In the genomic region with DNA sequence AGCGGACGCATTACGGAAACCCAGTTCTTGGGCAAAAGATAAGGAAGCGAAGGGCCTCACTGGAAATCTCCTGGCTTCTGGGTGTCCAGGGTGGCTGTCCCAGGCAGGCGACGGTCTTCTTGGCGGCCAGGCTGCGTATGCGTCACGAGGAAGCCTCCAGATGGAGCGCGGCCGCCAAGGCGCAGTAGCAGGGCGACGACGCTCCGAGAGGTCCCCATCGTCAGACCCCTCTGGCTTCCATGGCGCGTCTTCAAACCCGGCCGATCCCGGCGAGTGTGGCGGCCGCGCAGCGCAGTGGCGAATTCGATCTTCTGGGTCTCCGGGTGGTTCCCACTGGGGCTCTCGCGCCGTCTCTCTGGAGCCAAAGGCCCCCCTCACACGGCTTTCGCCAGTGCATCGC, we compare ENCODE assay signal across 17 cellular contexts. TPM values are rescaled to one million over a fixed set of nuclear protein-coding genes. Genes with fewer than 3 reads are reported as not detected.
DNase-seq lines count a peak whose midpoint lies in the region; ATAC-seq, FAIRE-seq and TF ChIP-seq lines count a peak whose summit lies in the region.
"Had no signal": no experiment of that assay in that cellular context is flagged by ENCODE, and none has a peak within 500 bp of the region (broad histone marks: within the 10 kb centered on the region; RNA-seq: fewer than 3 reads in every experiment).

No MANE protein-coding gene starts in this region.

- H3K9me3 ChIP-seq in A673 (ENCODE audit: low read depth, low read length, poor library complexity, severe bottlenecking), result no peaks in the 10 kb centered on the region
- no peaks in the 10 kb centered on the region for H3K9me3 ChIP-seq in CD4-positive, alpha-beta memory T cell (ENCODE audit: control insufficient read depth in 1 of 2, low read length in 2 of 2)
- H3K9me3 ChIP-seq in K562 (replicated peaks; ENCODE audit: control insufficient read depth, insufficient read depth, low read depth, low read length), result no peaks in the 10 kb centered on the region
- H3K9me3 ChIP-seq in mesenchymal stem cell (ENCODE audit: control insufficient read depth, low read length), result no peaks in the 10 kb centered on the region
- H3K9me3 ChIP-seq in BE2C, result no peaks in the 10 kb centered on the region

- no peak overlapping the region for H3K23ac ChIP-seq in mesenchymal stem cell (ENCODE audit: low read length in 2 of 2)

- no peaks in the 10 kb centered on the region for H3K9me1 ChIP-seq in K562 (ENCODE audit: control insufficient read depth, insufficient read depth, low read length)

- no peak for FAIRE-seq in K562 (lab: Jason Lieb, UNC)
- FAIRE-seq: GM12878 had no signal

- peak overlapping the region; percentile 25 for H3K4me3 ChIP-seq in A673 (ENCODE audit: low read depth, low read length, poor library complexity, severe bottlenecking)
- no peak overlapping the region for H3K4me3 ChIP-seq in CD4-positive, alpha-beta memory T cell (ENCODE audit: low read length in 2 of 2)
- H3K4me3 ChIP-seq in K562, result no peak overlapping the region
- H3K4me3 ChIP-seq in mesenchymal stem cell (ENCODE audit: insufficient read depth in 1 of 2, low read depth in 1 of 2, low read length in 2 of 2), result peak overlapping the region in 1 of 2 experiments; percentile 67
- no peak overlapping the region for H3K4me3 ChIP-seq in BE2C (ENCODE audit: low read depth, low read length)
- H3K4me3 ChIP-seq: GM12878, hepatocyte, skin epidermis had no signal

- H2AFZ ChIP-seq in K562 (ENCODE audit: low read depth, low read length), result no peak overlapping the region
- no peak overlapping the region for H2AFZ ChIP-seq in mesenchymal stem cell (ENCODE audit: low read depth, low read length)
- H2AFZ ChIP-seq: hepatocyte had no signal

- ATAC-seq in K562 (no peak), GM18498 (IDR thresholded peaks at IDR 0.05; ENCODE audit: unreplicated experiment) (no peak), HG03565 (IDR thresholded peaks at IDR 0.05; ENCODE audit: unreplicated experiment) (no peak), omental fat pad (ENCODE audit: low FRiP score) (no peak)
- ATAC-seq: activated naive CD4-positive, alpha-beta T cell treated with anti-CD3 and anti-CD28 coated beads, Interleukin-2, amount 50 U/mL, for 72 hours; GM12878 had no signal

- H2BK120ac ChIP-seq in mesenchymal stem cell (ENCODE audit: low read depth, low read length), result no peak overlapping the region

- TF ChIP-seq EP300 in K562 (IDR thresholded peaks at IDR 0.05; ENCODE audit: low read length), result no peak

- intact Hi-C loops in A673 (cut with micrococcal nuclease; ENCODE audit: unreplicated experiment), result loop anchor here (10.0 kb wide), 2 partner anchors 236 to 374 kb away; a partner anchor contains a TSS
- intact Hi-C loops in CD4-positive, alpha-beta memory T cell (cut with micrococcal nuclease), result loop anchor here (5.0 kb wide), 1 partner anchor 481 kb away; a partner anchor contains a TSS
- intact Hi-C loops in K562 (cut with micrococcal nuclease), result no loop called here

- CTCF ChIA-PET in A673 (lab: Charles Lee), result no interaction called here
- CTCF ChIA-PET in CD4-positive, alpha-beta memory T cell (lab: Charles Lee; ENCODE audit: partially characterized antibody), result interaction anchor here (1.0 to 3.2 kb wide), 5 partner anchors 8 to 175 kb away, joined by 3 to 14 read pairs (median 5); no protein-coding TSS in a partner anchor
- CTCF ChIA-PET in K562 (lab: Yijun Ruan, JAX; ENCODE audit: low intra/inter-chr PET ratio), result interaction anchor here (0.6 to 3.7 kb wide), 2 partner anchors 61 to 259 kb away, joined by 3 to 72 read pairs; no protein-coding TSS in a partner anchor

- no peak for TF ChIP-seq RAD21 in K562 (CRISPR knock-in tag; conservative IDR thresholded peaks at IDR 0.05 in 1 of 2, IDR thresholded peaks at IDR 0.05 in 1 of 2)

- no peaks in the 10 kb centered on the region for H3K79me1 ChIP-seq in mesenchymal stem cell (replicated peaks; ENCODE audit: low read length, poor library complexity, severe bottlenecking)

- H3K18ac ChIP-seq in mesenchymal stem cell (ENCODE audit: low read depth in 1 of 2, low read length in 2 of 2), result no peak overlapping the region

- H3K4me2 ChIP-seq in K562 (ENCODE audit: insufficient read depth, low read length), result no peak overlapping the region
- H3K4me2 ChIP-seq in mesenchymal stem cell (ENCODE audit: low read length, poor library complexity, severe bottlenecking), result no peak overlapping the region
- H3K4me2 ChIP-seq: hepatocyte had no signal

- no peak overlapping the region for H3K4ac ChIP-seq in mesenchymal stem cell (ENCODE audit: low read depth in 1 of 2, low read length in 2 of 2)

- no peaks in the 10 kb centered on the region for H3K9me3 Mint-ChIP-seq in CD4-positive, alpha-beta memory T cell
- H3K9me3 Mint-ChIP-seq: activated naive CD4-positive, alpha-beta T cell treated with anti-CD3 and anti-CD28 coated beads, Interleukin-2, amount 50 U/mL, for 72 hours; H9; IgD-negative memory B cell had no signal

- DNase-seq in A673 (ENCODE audit: low spot score) (no peak), K562 (ENCODE audit: extremely low read depth in 1 of 4, low spot score in 3 of 4) (no peak), mesenchymal stem cell (no peak), omental fat pad (ENCODE audit: low spot score) (no peak), BE2C (no peak)
- no peak for DNase-seq in CD4-positive, alpha-beta memory T cell
- DNase-seq: activated CD4-positive, CD25-positive, alpha-beta regulatory T cell; Calu3; H9; NCI-H146 had no signal

- no peak overlapping the region for H2BK5ac ChIP-seq in mesenchymal stem cell (ENCODE audit: low read depth, low read length, poor library complexity, severe bottlenecking)

- in situ Hi-C loops in K562 (cut with MboI), result loop anchor here (5.0 kb wide), 2 partner anchors 61 to 176 kb away; no protein-coding TSS in a partner anchor

- TF ChIP-seq CTCF in A673 (conservative IDR thresholded peaks at IDR 0.05; ENCODE audit: low read depth, low read length), result no peak
- no peak for TF ChIP-seq CTCF in K562 (IDR thresholded peaks at IDR 0.05 in 2 of 3, conservative IDR thresholded peaks at IDR 0.05 in 1 of 3; ENCODE audit: insufficient read depth in 2 of 3, low read depth in 1 of 3, low read length in 3 of 3)
- no peak for TF ChIP-seq CTCF in omental fat pad (IDR thresholded peaks at IDR 0.05)
- no peak for TF ChIP-seq CTCF in BE2C (IDR thresholded peaks at IDR 0.05; ENCODE audit: low read depth, low read length)

- peak overlapping the region; percentile 29 to 82 (median 61) for H3K4me3 Mint-ChIP-seq in CD4-positive, alpha-beta memory T cell
- H3K4me3 Mint-ChIP-seq: H9 had no signal

- WGBS in K562 (ENCODE audit: insufficient coverage, low coverage, missing lambda C conversion rate), result 76% methylated on average over 29 of the region's 38 CpGs
- WGBS in mesenchymal stem cell, result 95% methylated on average over 38 of the region's 38 CpGs

- H3K79me2 ChIP-seq in K562 (ENCODE audit: control insufficient read depth, insufficient read depth, low read length), result no peaks in the 10 kb centered on the region
- H3K79me2 ChIP-seq: hepatocyte had no signal

- no peaks in the 10 kb centered on the region for H3K27me3 ChIP-seq in A673 (replicated peaks; ENCODE audit: insufficient read depth, low read depth, low read length, poor library complexity)
- no peaks in the 10 kb centered on the region for H3K27me3 ChIP-seq in CD4-positive, alpha-beta memory T cell (ENCODE audit: insufficient read depth, low read length)
- H3K27me3 ChIP-seq in K562 (ENCODE audit: control insufficient read depth in 2 of 2, insufficient read depth in 2 of 2, low read length in 2 of 2), result no peaks in the 10 kb centered on the region
- no peaks in the 10 kb centered on the region for H3K27me3 ChIP-seq in mesenchymal stem cell (ENCODE audit: control insufficient read depth in 1 of 2, insufficient read depth in 1 of 2, low read length in 2 of 2)
- H3K27me3 ChIP-seq in BE2C, result no peaks in the 10 kb centered on the region
- H3K27me3 ChIP-seq: hepatocyte had no signal

- no peak overlapping the region for H4K91ac ChIP-seq in mesenchymal stem cell (ENCODE audit: low read length)

- POLR2A ChIA-PET in A673 (lab: Charles Lee; ENCODE audit: low non-redundant PET), result no interaction called here
- POLR2A ChIA-PET in CD4-positive, alpha-beta memory T cell (lab: Charles Lee; ENCODE audit: partially characterized antibody), result no interaction called here
- POLR2A ChIA-PET in K562 (lab: Yijun Ruan, JAX), result no interaction called here

- no peak overlapping the region for H2BK15ac ChIP-seq in mesenchymal stem cell (ENCODE audit: low read depth, poor library complexity, severe bottlenecking)

- H2AK5ac ChIP-seq in mesenchymal stem cell (ENCODE audit: low read length, severe bottlenecking), result no peak overlapping the region

- no peak overlapping the region for H3K27ac ChIP-seq in A673 (ENCODE audit: low read depth, low read length, poor library complexity, severe bottlenecking)
- H3K27ac ChIP-seq in CD4-positive, alpha-beta memory T cell (ENCODE audit: low read depth, low read length), result no peak overlapping the region
- H3K27ac ChIP-seq in K562 (ENCODE audit: extremely low read depth, low read depth, low read length), result no peak overlapping the region
- H3K27ac ChIP-seq in mesenchymal stem cell (ENCODE audit: low read length, poor library complexity, severe bottlenecking), result no peak overlapping the region
- H3K27ac ChIP-seq: hepatocyte, skin epidermis had no signal

- H3K14ac ChIP-seq in mesenchymal stem cell (ENCODE audit: low read length in 2 of 2), result no peak overlapping the region

- no peak overlapping the region for H3K9ac ChIP-seq in K562 (ENCODE audit: insufficient read depth in 1 of 2, low read depth in 2 of 2, low read length in 2 of 2)
- peak overlapping the region; percentile 33 for H3K9ac ChIP-seq in mesenchymal stem cell (ENCODE audit: low read length)

- no peaks in the 10 kb centered on the region for H4K20me1 ChIP-seq in K562 (replicated peaks; ENCODE audit: control insufficient read depth, insufficient read depth, low read length)

- no peak overlapping the region for H4K8ac ChIP-seq in mesenchymal stem cell (ENCODE audit: low read length)

- H3K27me3 Mint-ChIP-seq in CD4-positive, alpha-beta memory T cell, result peaks cover 3 to 4% of the 10 kb centered on the region in 2 donors

- peaks cover 20 to 42% (median 32%) of the 10 kb centered on the region in 4 donors for H3K4me1 Mint-ChIP-seq in CD4-positive, alpha-beta memory T cell

- no peaks in the 10 kb centered on the region for H3K36me3 Mint-ChIP-seq in CD4-positive, alpha-beta memory T cell
- H3K36me3 Mint-ChIP-seq: activated naive CD4-positive, alpha-beta T cell treated with anti-CD3 and anti-CD28 coated beads, Interleukin-2, amount 50 U/mL, for 72 hours; IgD-negative memory B cell had no signal

- H2BK12ac ChIP-seq in mesenchymal stem cell (ENCODE audit: low read length in 2 of 2), result no peak overlapping the region

- no TSS peak for BruUV-seq in A673 (replicated peaks; lab: Mats Ljungman, UMichigan)
- no TSS peak for BruUV-seq in K562 (replicated peaks; lab: Mats Ljungman, UMichigan)

- TF ChIP-seq POLR2A in K562 (conservative IDR thresholded peaks at IDR 0.05), result no peak

- H3K4me1 ChIP-seq in A673 (ENCODE audit: insufficient read depth, low read length, poor library complexity, severe bottlenecking) (no peaks in the 10 kb centered on the region), K562 (replicated peaks in 1 of 2; ENCODE audit: control insufficient read depth in 2 of 2, insufficient read depth in 2 of 2, low read length in 2 of 2) (peaks cover 0 to 4% of the 10 kb centered on the region in 2 experiments; a peak in 1 of 5 replicates), mesenchymal stem cell (ENCODE audit: control insufficient read depth, insufficient read depth, low read depth, low read length) (no peaks in the 10 kb centered on the region), BE2C (no peaks in the 10 kb centered on the region)
- peaks cover 29% of the 10 kb centered on the region for H3K4me1 ChIP-seq in CD4-positive, alpha-beta memory T cell (ENCODE audit: insufficient read depth, low read length)

- no peaks in the 10 kb centered on the region for H3K36me3 ChIP-seq in A673 (ENCODE audit: insufficient read depth, low read length, poor library complexity, severe bottlenecking)
- H3K36me3 ChIP-seq in CD4-positive, alpha-beta memory T cell (ENCODE audit: insufficient read depth, low read length), result no peaks in the 10 kb centered on the region
- no peaks in the 10 kb centered on the region for H3K36me3 ChIP-seq in K562 (ENCODE audit: control insufficient read depth, insufficient read depth, low read length)
- no peaks in the 10 kb centered on the region for H3K36me3 ChIP-seq in mesenchymal stem cell (ENCODE audit: control insufficient read depth in 1 of 2, insufficient read depth in 2 of 2, low read depth in 1 of 2, low read length in 2 of 2)
- H3K36me3 ChIP-seq in BE2C, result no peaks in the 10 kb centered on the region

- peak overlapping the region in 2 of 7 donors; percentile 50 to 64 for H3K27ac Mint-ChIP-seq in CD4-positive, alpha-beta memory T cell
- H3K27ac Mint-ChIP-seq: activated naive CD4-positive, alpha-beta T cell treated with anti-CD3 and anti-CD28 coated beads, Interleukin-2, amount 50 U/mL, for 72 hours; H9 had no signal

RNA-seq across cellular contexts. Expression of a gene that starts 13.8 kb away (rescaled TPM):
- total RNA-seq in A673 (2021) (not detected in 2 replicates), K562 (2014; rRNA removed) (not detected in 2 replicates), K562 (2014; rRNA removed; fragmentation: Illumina TruSeq; extraction: Trizol) (not detected in 2 replicates), K562 (2015; rRNA removed; fragmentation: Illumina TruSeq; extraction: Trizol) (not detected in 2 replicates), K562 (2021) (not detected in 2 replicates), omental fat pad (not detected)
- not detected for total RNA-seq in CD4-positive, alpha-beta memory T cell
- not detected for polyA plus RNA-seq in CD4-positive, alpha-beta memory T cell
- not detected in 2 replicates for total RNA-seq in K562 (2011; cell fraction: chromatin; rRNA removed; ENCODE audit: low replicate concordance)
- total RNA-seq in K562 (2011; cell fraction: nucleolus; rRNA removed), result not detected in 2 replicates
- not detected in 2 replicates for total RNA-seq in K562 (2011; cell fraction: nucleoplasm; rRNA removed)
- polyA plus RNA-seq in K562 (2011; rRNA removed) (not detected in 2 replicates), K562 (2014; fragmentation: Illumina TruSeq; extraction: Trizol) (not detected in 2 replicates), K562 (2014; fragmentation: Nextera tagmentation; extraction: Ambion mirVana) (not detected), K562 (2014; rRNA removed) (not detected in 2 replicates)
- polyA plus RNA-seq in K562 (2011; cell fraction: cytosol; rRNA removed), result not detected in 2 replicates
- not detected in 2 replicates for polyA plus RNA-seq in K562 (2011; cell fraction: nucleus; rRNA removed)
- not detected in 2 replicates for polyA plus RNA-seq in K562 (2012)
- not detected in 2 replicates for polyA minus RNA-seq in K562 (2011; rRNA and poly(A)+ RNA removed)
- polyA minus RNA-seq in K562 (2011; cell fraction: cytosol; rRNA and poly(A)+ RNA removed), result not detected in 2 replicates
- not detected in 2 replicates for polyA minus RNA-seq in K562 (2011; cell fraction: nucleus; rRNA and poly(A)+ RNA removed)
- not detected for polyA plus RNA-seq in mesenchymal stem cell (2013, experiment 1 of 2)
- not detected for polyA plus RNA-seq in mesenchymal stem cell (2013, experiment 2 of 2)
- not detected for polyA plus RNA-seq in BE2C (2012; ENCODE audit: insufficient read depth, insufficient read length, low read depth)
- total RNA-seq: activated naive CD4-positive, alpha-beta T cell treated with anti-CD3 and anti-CD28 coated beads, Interleukin-2, amount 50 U/mL, for 72 hours; Calu3; GM12878; H9 had no signal
- polyA plus RNA-seq: GM12878, IgD-negative memory B cell had no signal

RNA-seq across cellular contexts. Expression of a gene that starts 54.2 kb away (rescaled TPM):
- not detected in 2 replicates for total RNA-seq in A673 (2021)
- total RNA-seq in CD4-positive, alpha-beta memory T cell, result not detected
- not detected for polyA plus RNA-seq in CD4-positive, alpha-beta memory T cell
- not detected in 2 replicates for total RNA-seq in K562 (2011; cell fraction: chromatin; rRNA removed; ENCODE audit: low replicate concordance)
- total RNA-seq in K562 (2011; cell fraction: nucleolus; rRNA removed), result not detected in 2 replicates
- not detected in 2 replicates for total RNA-seq in K562 (2011; cell fraction: nucleoplasm; rRNA removed)
- not detected in 2 replicates for total RNA-seq in K562 (2014; rRNA removed)
- not detected in 2 replicates for total RNA-seq in K562 (2014; rRNA removed; fragmentation: Illumina TruSeq; extraction: Trizol)
- total RNA-seq in K562 (2015; rRNA removed; fragmentation: Illumina TruSeq; extraction: Trizol), result not detected in 2 replicates
- 0.07 TPM in 1 of 2 replicates, not detected in the other for total RNA-seq in K562 (2021)
- not detected in 2 replicates for polyA plus RNA-seq in K562 (2011; rRNA removed)
- polyA plus RNA-seq in K562 (2011; cell fraction: cytosol; rRNA removed), result not detected in 2 replicates
- polyA plus RNA-seq in K562 (2011; cell fraction: nucleus; rRNA removed), result 0.04 TPM in 1 of 2 replicates, not detected in the other
- 0.01 and 0.03 TPM in 2 replicates for polyA plus RNA-seq in K562 (2012)
- polyA plus RNA-seq in K562 (2014; fragmentation: Illumina TruSeq; extraction: Trizol), result not detected in 2 replicates
- not detected for polyA plus RNA-seq in K562 (2014; fragmentation: Nextera tagmentation; extraction: Ambion mirVana)
- not detected in 2 replicates for polyA plus RNA-seq in K562 (2014; rRNA removed)
- not detected in 2 replicates for polyA minus RNA-seq in K562 (2011; rRNA and poly(A)+ RNA removed)
- not detected in 2 replicates for polyA minus RNA-seq in K562 (2011; cell fraction: cytosol; rRNA and poly(A)+ RNA removed)
- not detected in 2 replicates for polyA minus RNA-seq in K562 (2011; cell fraction: nucleus; rRNA and poly(A)+ RNA removed)
- polyA plus RNA-seq in mesenchymal stem cell (2013, experiment 1 of 2), result not detected
- polyA plus RNA-seq in mesenchymal stem cell (2013, experiment 2 of 2), result not detected
- total RNA-seq in omental fat pad, result under 1 TPM in 2 of 4 donors, not detected in 2; 0.09 to 0.24 TPM
- polyA plus RNA-seq in BE2C (2012; ENCODE audit: insufficient read depth, insufficient read length, low read depth), result 0.32 TPM
- total RNA-seq: activated naive CD4-positive, alpha-beta T cell treated with anti-CD3 and anti-CD28 coated beads, Interleukin-2, amount 50 U/mL, for 72 hours; Calu3 had no signal
- polyA plus RNA-seq: GM12878, hepatocyte, IgD-negative memory B cell had no signal
